In genomic region chr15:38254065-38254883, GRCh38 we compare ENCODE assay signal across 8 cellular contexts. TPM values are rescaled to one million over a fixed set of nuclear protein-coding genes. Genes with fewer than 3 reads are reported as not detected.
A peak's percentile ranks its signal among the peaks of the same experiment; 100 is the strongest.
DNase-seq lines count a peak whose midpoint lies in the region; TF ChIP-seq lines count a peak whose summit lies in the region.

No MANE protein-coding gene starts in this region.

- no peaks in the 10 kb centered on the region for H3K27me3 ChIP-seq in ectodermal cell (ENCODE audit: control insufficient read depth, insufficient read depth, low read length, poor library complexity, severe bottlenecking)
- H3K27me3 ChIP-seq in testis = no peaks in the 10 kb centered on the region

- peak overlapping the region; percentile 99 for H3K4me3 Mint-ChIP-seq in HFFc6

- no peak overlapping the region for H3K27ac ChIP-seq in ectodermal cell (ENCODE audit: insufficient read depth, low read depth, low read length, poor library complexity, severe bottlenecking)
- H3K27ac ChIP-seq in testis = peak overlapping the region; percentile 55 to 97

- H3K27me3 Mint-ChIP-seq in HFFc6 (ENCODE audit: insufficient read depth) = peaks cover 4% of the 10 kb centered on the region

- 0 to 2% methylated on average over 9 to 11 of the region's 14 CpGs for WGBS in ectodermal cell, 2 experiments
- WGBS in testis, 2 donors = 0% methylated on average over 14 of the region's 14 CpGs

- peaks cover 11% of the 10 kb centered on the region for H3K4me1 ChIP-seq in ectodermal cell (ENCODE audit: control insufficient read depth, insufficient read depth, low read length)
- peaks cover 9% of the 10 kb centered on the region for H3K4me1 ChIP-seq in testis

- H3K36me3 Mint-ChIP-seq in HFFc6 (ENCODE audit: low read depth) = peaks cover 15% of the 10 kb centered on the region

- peak overlapping the region; percentile 95 for H3K27ac Mint-ChIP-seq in HFFc6

- DNase-seq in NK-92 treated with Interleukin-12 subunit alpha and Interleukin-12 subunit beta, amount 100 ng/mL, for 24 hours (lab: John Stamatoyannopoulos, UW) = peak; percentile 25
- DNase-seq in NK-92 (lab: John Stamatoyannopoulos, UW; ENCODE audit: unreplicated experiment) (no peak), HFFc6 (peak; percentile 57), NCI-H1105 treated with DMSO at 0.1 percent for 48 hours (lab: John Stamatoyannopoulos, UW) (peak; percentile 64), T-helper 22 cell (ENCODE audit: low read depth) (peak; percentile 4), medulla oblongata (ENCODE audit: extremely low spot score) (peak; percentile 77), testis (peak; percentile 81)

- intact Hi-C loops in testis (cut with DNase I; ENCODE audit: low total_unique reads) = loop anchor here (10.0 kb wide), 1 partner anchor 179 kb away; no protein-coding TSS in a partner anchor

- H3K4me3 ChIP-seq in ectodermal cell (ENCODE audit: insufficient read depth, low read depth, low read length) (peak overlapping the region; percentile 81), testis (peak overlapping the region; percentile 86 to 90)

- TF ChIP-seq CTCF in HFFc6 (IDR thresholded peaks at IDR 0.05) (no peak), testis (IDR thresholded peaks at IDR 0.05) (no peak)

- no peaks in the 10 kb centered on the region for H3K9me3 Mint-ChIP-seq in HFFc6

- H3K36me3 ChIP-seq in ectodermal cell (ENCODE audit: control insufficient read depth, insufficient read depth, low read length) (no peaks in the 10 kb centered on the region), testis (ENCODE audit: low read depth, missing control alignments) (no peaks in the 10 kb centered on the region)

- no peak for TF ChIP-seq POLR2A in testis (IDR thresholded peaks at IDR 0.05)

- no peaks in the 10 kb centered on the region for H3K9me3 ChIP-seq in ectodermal cell (ENCODE audit: control insufficient read depth, low read length)
- H3K9me3 ChIP-seq in testis = no peaks in the 10 kb centered on the region

- peaks cover 47% of the 10 kb centered on the region for H3K4me1 Mint-ChIP-seq in HFFc6 (ENCODE audit: low read depth)

RNA-seq across cellular contexts. Expression of gene SPRED1, which starts 1.6 kb away (rescaled TPM):
- total RNA-seq in HFFc6 (2021; fragmentation: NEBNext Ultra II Directional; extraction: Animal tissue kit (Norgen Biotek cat#: 25700)) = 10 to 100 TPM; 39.9 to 46.0 (median 41.7) TPM
- 25.5 TPM for polyA plus RNA-seq in ectodermal cell (2013, experiment 1 of 4)
- 32.2 TPM for polyA plus RNA-seq in ectodermal cell (2013, experiment 2 of 4)
- polyA plus RNA-seq in ectodermal cell (2013, experiment 3 of 4) = 27.4 TPM
- polyA plus RNA-seq in ectodermal cell (2013, experiment 4 of 4) = 34.0 TPM
- 10 to 100 TPM; 12.9 to 14.2 TPM for total RNA-seq in testis
- polyA plus RNA-seq in testis (ENCODE audit: insufficient read depth, low read depth, low replicate concordance) = 9.3 TPM
